Comparison of ENCODE assay signal across 9 cellular contexts in the genomic region with DNA sequence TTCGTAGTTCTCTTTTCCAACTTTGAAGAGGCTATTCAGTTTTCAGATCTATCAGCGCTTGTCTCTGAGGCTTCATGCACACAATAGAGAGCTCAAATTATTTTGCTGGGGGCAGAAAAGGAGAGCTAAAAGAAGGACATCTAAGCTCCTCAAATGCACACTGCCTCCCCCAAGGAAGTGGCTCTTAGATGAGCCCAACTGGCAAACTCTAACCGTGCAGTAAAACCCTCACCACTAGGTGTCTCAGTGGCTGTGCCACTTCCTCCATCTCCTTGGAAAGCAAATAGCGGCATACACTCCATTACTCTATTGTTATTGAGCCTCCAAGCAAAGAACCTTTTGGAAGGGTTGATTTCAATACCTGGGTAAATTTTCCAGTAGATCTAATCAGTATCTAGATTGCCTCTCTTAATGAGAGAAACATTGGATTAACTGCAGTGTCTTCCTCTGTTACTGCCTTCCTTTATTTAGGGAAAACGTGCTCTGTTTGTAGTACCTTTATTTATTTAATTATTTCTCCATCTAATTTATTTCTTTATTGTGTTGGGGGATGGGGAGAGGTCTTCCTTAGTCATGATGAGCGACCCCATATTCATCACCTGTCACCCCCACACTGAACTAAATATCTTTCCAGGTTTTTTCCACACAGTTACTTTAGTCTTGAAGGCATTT. TPM values are rescaled to one million over a fixed set of nuclear protein-coding genes. Genes with fewer than 3 reads are reported as not detected.
DNase-seq lines count a peak whose midpoint lies in the region; ATAC-seq and TF ChIP-seq lines count a peak whose summit lies in the region.
"Had no signal": no experiment of that assay in that cellular context is flagged by ENCODE, and none has a peak within 500 bp of the region (broad histone marks: within the 10 kb centered on the region; RNA-seq: fewer than 3 reads in every experiment).

No MANE protein-coding gene starts in this region.

- H3K4me1 ChIP-seq in HCT116 (ENCODE audit: control insufficient read depth in 1 of 2, insufficient read depth in 2 of 2, low read length in 2 of 2) (peaks cover 0 to 9% of the 10 kb centered on the region in 2 experiments; a peak in 2 of 4 replicates), hepatocyte (ENCODE audit: insufficient read depth) (no peaks in the 10 kb centered on the region), sigmoid colon (no peaks in the 10 kb centered on the region)

- peak; percentile 85 to 89 (median 88) for TF ChIP-seq CTCF in HCT116 (IDR thresholded peaks at IDR 0.05 in 2 of 3, conservative IDR thresholded peaks at IDR 0.05 in 1 of 3; ENCODE audit: borderline replicate concordance in 1 of 3, insufficient read depth in 1 of 3, low read depth in 2 of 3, low read length in 2 of 3)
- TF ChIP-seq CTCF in astrocyte of the cerebellum (IDR thresholded peaks at IDR 0.05; ENCODE audit: low read depth, low read length, missing control alignments) = peak; percentile 96
- TF ChIP-seq CTCF in hepatocyte (IDR thresholded peaks at IDR 0.05; ENCODE audit: poor library complexity) = peak; percentile 82
- peak; percentile 80 to 89 (median 89) for TF ChIP-seq CTCF in sigmoid colon (IDR thresholded peaks at IDR 0.05)

- peaks cover 8% of the 10 kb centered on the region for H3K4me1 Mint-ChIP-seq in T-helper 2 cell treated with Interferon-gamma antibody and Interleukin-4, amounts not matched to agents 5 μg/mL and 100 μg/mL, for 36 hours (ENCODE audit: low read depth)

- peak; percentile 77 for TF ChIP-seq RAD21 in HCT116 (IDR thresholded peaks at IDR 0.05; ENCODE audit: low read depth)

- in situ Hi-C loops in astrocyte of the cerebellum (cut with HindIII; ENCODE audit: low sequenced_read_pairs) = no loop called here

- H3K9me3 Mint-ChIP-seq in T-helper 2 cell treated with Interferon-gamma antibody and Interleukin-4, amounts not matched to agents 5 μg/mL and 100 μg/mL, for 36 hours = no peaks in the 10 kb centered on the region
- H3K9me3 Mint-ChIP-seq: dendritic cell treated with granulocyte-macrophage colony-stimulating factor and Interleukin-4, amounts not matched to agents 40 ng/mL and 50 ng/mL, for 4 days had no signal

- RAD21 ChIA-PET in HCT116 (lab: Charles Lee; ENCODE audit: low non-redundant PET in 1 of 2, low total read pairs in 2 of 2, uncharacterized antibody in 2 of 2, unreplicated experiment in 2 of 2) = no interaction called here

- H3K4me3 ChIP-seq in HCT116 (replicated peaks in 1 of 2; ENCODE audit: low read depth in 1 of 2, low read length in 2 of 2) (no peak overlapping the region; a peak in 1 of 4 replicates), astrocyte of the cerebellum (ENCODE audit: low read depth, low read length) (no peak overlapping the region), hepatocyte (no peak overlapping the region), sigmoid colon (peak overlapping the region in 1 of 4 donors; percentile 4)

- H3K4me2 ChIP-seq in HCT116 (ENCODE audit: low read length) (peak overlapping the region; percentile 52), hepatocyte (peak overlapping the region; percentile 51)

- CTCF ChIA-PET in HCT116 (lab: Charles Lee) = interaction anchor here (0.6 to 1.5 kb wide), 9 partner anchors 11 to 362 kb away, joined by 3 to 7 read pairs (median 3); no protein-coding TSS in a partner anchor

- no TSS peak for BruUV-seq in HCT116 (replicated peaks; lab: Mats Ljungman, UMichigan)

- no peak overlapping the region for H3K9ac ChIP-seq in HCT116 (ENCODE audit: low read length)

- peaks cover 12% of the 10 kb centered on the region for H3K27me3 Mint-ChIP-seq in T-helper 2 cell treated with Interferon-gamma antibody and Interleukin-4, amounts not matched to agents 5 μg/mL and 100 μg/mL, for 36 hours (ENCODE audit: low read depth)
- H3K27me3 Mint-ChIP-seq: dendritic cell treated with granulocyte-macrophage colony-stimulating factor and Interleukin-4, amounts not matched to agents 40 ng/mL and 50 ng/mL, for 4 days had no signal

- ATAC-seq in HCT116 = peak; percentile 100
- no peak for ATAC-seq in HG02938 (IDR thresholded peaks at IDR 0.05; ENCODE audit: unreplicated experiment)

- H3K36me3 Mint-ChIP-seq in T-helper 2 cell treated with Interferon-gamma antibody and Interleukin-4, amounts not matched to agents 5 μg/mL and 100 μg/mL, for 36 hours (ENCODE audit: low read depth) = no peaks in the 10 kb centered on the region

- H2AFZ ChIP-seq in HCT116 (ENCODE audit: low read depth, low read length, poor library complexity, severe bottlenecking) (peak overlapping the region; percentile 96), hepatocyte (peak overlapping the region; percentile 40)

- TF ChIP-seq POLR2A in HCT116 (IDR thresholded peaks at IDR 0.05; ENCODE audit: borderline replicate concordance, extremely low read depth, insufficient read depth, insufficient read length) (no peak), sigmoid colon (IDR thresholded peaks at IDR 0.05) (no peak)

- H3K36me3 ChIP-seq in HCT116 (ENCODE audit: control insufficient read depth in 1 of 2, insufficient read depth in 2 of 2, low read length in 2 of 2) = no peaks in the 10 kb centered on the region
- H3K36me3 ChIP-seq in hepatocyte (replicated peaks; ENCODE audit: insufficient read depth, low read depth) = no peaks in the 10 kb centered on the region
- no peaks in the 10 kb centered on the region for H3K36me3 ChIP-seq in sigmoid colon

- H3K9me2 ChIP-seq in HCT116 (ENCODE audit: insufficient read depth) = no peaks in the 10 kb centered on the region
- no peaks in the 10 kb centered on the region for H3K9me2 ChIP-seq in hepatocyte (replicated peaks; ENCODE audit: insufficient read depth)

- no peaks in the 10 kb centered on the region for H4K20me1 ChIP-seq in HCT116 (ENCODE audit: insufficient read depth)
- no peaks in the 10 kb centered on the region for H4K20me1 ChIP-seq in hepatocyte (ENCODE audit: insufficient read depth, poor library complexity, severe bottlenecking)

- H3K79me2 ChIP-seq in HCT116 (ENCODE audit: insufficient read depth, low read length) (no peaks in the 10 kb centered on the region), hepatocyte (no peaks in the 10 kb centered on the region)

- no peak overlapping the region for H3K4me3 Mint-ChIP-seq in T-helper 2 cell treated with Interferon-gamma antibody and Interleukin-4, amounts not matched to agents 5 μg/mL and 100 μg/mL, for 36 hours
- H3K4me3 Mint-ChIP-seq: dendritic cell treated with granulocyte-macrophage colony-stimulating factor and Interleukin-4, amounts not matched to agents 40 ng/mL and 50 ng/mL, for 4 days had no signal

- no peaks in the 10 kb centered on the region for H3K27me3 ChIP-seq in HCT116 (ENCODE audit: insufficient read depth, low read length)
- H3K27me3 ChIP-seq in hepatocyte = no peaks in the 10 kb centered on the region
- no peaks in the 10 kb centered on the region for H3K27me3 ChIP-seq in sigmoid colon

- intact Hi-C loops in HCT116 (cut with micrococcal nuclease) = loop anchor here (1.0 to 2.0 kb wide), 3 partner anchors 96 to 572 kb away; no protein-coding TSS in a partner anchor
- intact Hi-C loops in sigmoid colon (cut with DNase I) = loop anchor here (2.0 to 5.0 kb wide), 2 partner anchors 97 to 175 kb away; no protein-coding TSS in a partner anchor

- H3K27ac ChIP-seq in HCT116 (ENCODE audit: low read depth, low read length) = no peak overlapping the region
- H3K27ac ChIP-seq in hepatocyte = no peak overlapping the region
- H3K27ac ChIP-seq in sigmoid colon = no peak overlapping the region

- H3K9me3 ChIP-seq in HCT116 (ENCODE audit: control insufficient read depth in 1 of 2, insufficient read depth in 1 of 2, low read depth in 1 of 2, low read length in 2 of 2) (no peaks in the 10 kb centered on the region), hepatocyte (ENCODE audit: low read depth) (no peaks in the 10 kb centered on the region), sigmoid colon (no peaks in the 10 kb centered on the region)

- DNase-seq in DMS153 treated with DMSO at 0.1 percent for 48 hours (lab: John Stamatoyannopoulos, UW; ENCODE audit: unreplicated experiment) = peak; percentile 93
- peak; percentile 79 for DNase-seq in HCT116 (ENCODE audit: low read depth, low spot score)
- peak; percentile 46 to 54 for DNase-seq in NCI-H187 (lab: John Stamatoyannopoulos, UW)
- DNase-seq in T-helper 2 cell treated with Interferon-gamma antibody and Interleukin-4, amounts not matched to agents 5 μg/mL and 100 μg/mL, for 36 hours (ENCODE audit: low spot score) = peak; percentile 59
- DNase-seq in astrocyte of the cerebellum (ENCODE audit: low read depth) = peak; percentile 79
- DNase-seq in hepatocyte (ENCODE audit: low spot score) = peak; percentile 86
- peak; percentile 84 for DNase-seq in sigmoid colon

- TF ChIP-seq EP300 in sigmoid colon (IDR thresholded peaks at IDR 0.05) = no peak

- POLR2A ChIA-PET in HCT116 (lab: Charles Lee) = interaction anchor here (1.4 kb wide), 1 partner anchor 9 kb away, joined by 16 read pairs; a partner anchor contains a TSS

- 27% methylated on average over 6 of the region's 6 CpGs for WGBS in hepatocyte (ENCODE audit: low lambda C conversion rate, missing lambda C conversion rate)
- WGBS in sigmoid colon, 2 donors = 27 to 30% methylated on average over 6 of the region's 6 CpGs

- H3K27ac Mint-ChIP-seq in T-helper 2 cell treated with Interferon-gamma antibody and Interleukin-4, amounts not matched to agents 5 μg/mL and 100 μg/mL, for 36 hours = no peak overlapping the region
- H3K27ac Mint-ChIP-seq: dendritic cell treated with granulocyte-macrophage colony-stimulating factor and Interleukin-4, amounts not matched to agents 40 ng/mL and 50 ng/mL, for 4 days had no signal

TF ChIP-seq in HCT116, 20 proteins besides CTCF, POLR2A, EP300 and RAD21:
- TF ChIP-seq SP1 (IDR thresholded peaks at IDR 0.05; ENCODE audit: low read depth) (no peak), POLR2AphosphoS5 (IDR thresholded peaks at IDR 0.05; ENCODE audit: low read depth, low read length) (peak; percentile 38; the same call in 1 of the 2 replicates), YY1 (IDR thresholded peaks at IDR 0.05; ENCODE audit: extremely low read depth, insufficient replicate concordance, low read depth, low read length) (peak; percentile 80), CBX3 (IDR thresholded peaks at IDR 0.05; ENCODE audit: low read depth) (peak; percentile 82)

RNA-seq across cellular contexts. Expression of a gene that starts 9.2 kb away (rescaled TPM):
- 327 TPM for total RNA-seq in HCT116 (2021; ENCODE audit: unreplicated experiment)
- polyA plus RNA-seq in HCT116 (2012) = 160 and 174 TPM in 2 replicates
- total RNA-seq in hepatocyte = 138 and 183 TPM in 2 replicates
- 165 and 170 TPM in 2 replicates for polyA plus RNA-seq in hepatocyte
- total RNA-seq in sigmoid colon = 100 to 1,000 TPM; 118 to 194 (median 153) TPM
- 100 to 1,000 TPM in 1 of 3 donors, 10 to 100 TPM in 2; 55.9 to 152 (median 56.4) TPM for polyA plus RNA-seq in sigmoid colon
